In genomic region chr19:3185482-3186376, GRCh38 we compare ENCODE assay signal across 1 cellular context.
TF ChIP-seq lines count a peak whose summit lies in the region.

Gene NCLN, plus strand, starts transcription at chr19:3185930. Its CDS starts 101 bp downstream, at chr19:3186031.

TF ChIP-seq in HEK293, 187 proteins besides CTCF, POLR2A, EP300 and RAD21 (continued from another document and continues in another):
- TF ChIP-seq HIC1 (tag by site-specific recombination; IDR thresholded peaks at IDR 0.05) (no peak), SALL2 (tag by site-specific recombination; IDR thresholded peaks at IDR 0.05; ENCODE audit: borderline replicate concordance) (no peak), ZNF114 (tag by site-specific recombination; IDR thresholded peaks at IDR 0.05) (no peak), ZFHX2 (tag by site-specific recombination; conservative IDR thresholded peaks at IDR 0.05) (no peak), ZNF623 (tag by site-specific recombination; IDR thresholded peaks at IDR 0.05) (no peak), ZNF639 (tag by site-specific recombination; IDR thresholded peaks at IDR 0.05) (peak; percentile 52; the same call in 1 of the 2 replicates), ZNF324 (tag by site-specific recombination; IDR thresholded peaks at IDR 0.05) (peak; percentile 41; the same call in 1 of the 2 replicates), GLIS1 (tag by site-specific recombination; IDR thresholded peaks at IDR 0.05) (no peak; the same call in 1 of the 2 replicates), SP3 (tag by site-specific recombination; IDR thresholded peaks at IDR 0.05) (peak; percentile 67), ZNF169 (tag by site-specific recombination; IDR thresholded peaks at IDR 0.05) (no peak), ZNF707 (tag by site-specific recombination; IDR thresholded peaks at IDR 0.05) (no peak), ZNF670 (tag by site-specific recombination; IDR thresholded peaks at IDR 0.05; ENCODE audit: low read depth) (no peak), ZNF292 (tag by site-specific recombination; IDR thresholded peaks at IDR 0.05; ENCODE audit: borderline replicate concordance, low read depth) (no peak), RBAK (tag by site-specific recombination; IDR thresholded peaks at IDR 0.05) (no peak), PRDM4 (tag by site-specific recombination; IDR thresholded peaks at IDR 0.05) (no peak), ZNF777 (tag by site-specific recombination; IDR thresholded peaks at IDR 0.05; ENCODE audit: borderline replicate concordance) (no peak), PBX3 (CRISPR knock-in tag; IDR thresholded peaks at IDR 0.05) (peak; percentile 82; the same call in 1 of the 2 replicates), ZFP69B (tag by site-specific recombination; IDR thresholded peaks at IDR 0.05) (no peak), ZNF549 (tag by site-specific recombination; IDR thresholded peaks at IDR 0.05) (no peak), SETDB1 (IDR thresholded peaks at IDR 0.05; ENCODE audit: insufficient read length, low read length) (no peak), ZNF585B (tag by site-specific recombination; IDR thresholded peaks at IDR 0.05) (no peak), BCL11B (tag by site-specific recombination; IDR thresholded peaks at IDR 0.05; ENCODE audit: low read depth) (peak; percentile 89), ZNF23 (tag by site-specific recombination; IDR thresholded peaks at IDR 0.05; ENCODE audit: borderline replicate concordance) (no peak), BCL11A (tag by site-specific recombination; IDR thresholded peaks at IDR 0.05; ENCODE audit: low read depth) (no peak), HOXA7 (CRISPR knock-in tag; IDR thresholded peaks at IDR 0.05; ENCODE audit: borderline replicate concordance) (no peak), ZNF354C (tag by site-specific recombination; IDR thresholded peaks at IDR 0.05; ENCODE audit: borderline replicate concordance, low read depth) (no peak), ZNF280C (tag by site-specific recombination; IDR thresholded peaks at IDR 0.05) (no peak), ZNF416 (tag by site-specific recombination; IDR thresholded peaks at IDR 0.05) (no peak), ZNF830 (tag by site-specific recombination; IDR thresholded peaks at IDR 0.05; ENCODE audit: low read depth) (no peak), ZNF280D (tag by site-specific recombination; IDR thresholded peaks at IDR 0.05) (no peak), OVOL3 (tag by site-specific recombination; IDR thresholded peaks at IDR 0.05) (no peak)
- TF ChIP-seq, protein P1, sequence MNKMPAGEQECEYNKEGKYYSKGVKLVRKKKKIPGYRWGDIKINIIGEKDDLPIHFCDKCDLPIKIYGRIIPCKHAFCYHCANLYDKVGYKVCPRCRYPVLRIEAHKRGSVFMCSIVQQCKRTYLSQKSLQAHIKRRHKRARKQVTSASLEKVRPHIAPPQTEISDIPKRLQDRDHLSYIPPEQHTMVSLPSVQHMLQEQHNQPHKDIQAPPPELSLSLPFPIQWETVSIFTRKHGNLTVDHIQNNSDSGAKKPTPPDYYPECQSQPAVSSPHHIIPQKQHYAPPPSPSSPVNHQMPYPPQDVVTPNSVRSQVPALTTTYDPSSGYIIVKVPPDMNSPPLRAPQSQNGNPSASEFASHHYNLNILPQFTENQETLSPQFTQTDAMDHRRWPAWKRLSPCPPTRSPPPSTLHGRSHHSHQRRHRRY (tag by site-specific recombination; IDR thresholded peaks at IDR 0.05): no peak
- TF ChIP-seq, protein P2, sequence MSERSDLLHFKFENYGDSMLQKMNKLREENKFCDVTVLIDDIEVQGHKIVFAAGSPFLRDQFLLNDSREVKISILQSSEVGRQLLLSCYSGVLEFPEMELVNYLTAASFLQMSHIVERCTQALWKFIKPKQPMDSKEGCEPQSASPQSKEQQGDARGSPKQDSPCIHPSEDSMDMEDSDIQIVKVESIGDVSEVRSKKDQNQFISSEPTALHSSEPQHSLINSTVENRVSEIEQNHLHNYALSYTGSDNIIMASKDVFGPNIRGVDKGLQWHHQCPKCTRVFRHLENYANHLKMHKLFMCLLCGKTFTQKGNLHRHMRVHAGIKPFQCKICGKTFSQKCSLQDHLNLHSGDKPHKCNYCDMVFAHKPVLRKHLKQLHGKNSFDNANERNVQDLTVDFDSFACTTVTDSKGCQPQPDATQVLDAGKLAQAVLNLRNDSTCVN (tag by site-specific recombination; optimal IDR thresholded peaks at IDR 0.05): peak; percentile 64
- TF ChIP-seq, protein P3, sequence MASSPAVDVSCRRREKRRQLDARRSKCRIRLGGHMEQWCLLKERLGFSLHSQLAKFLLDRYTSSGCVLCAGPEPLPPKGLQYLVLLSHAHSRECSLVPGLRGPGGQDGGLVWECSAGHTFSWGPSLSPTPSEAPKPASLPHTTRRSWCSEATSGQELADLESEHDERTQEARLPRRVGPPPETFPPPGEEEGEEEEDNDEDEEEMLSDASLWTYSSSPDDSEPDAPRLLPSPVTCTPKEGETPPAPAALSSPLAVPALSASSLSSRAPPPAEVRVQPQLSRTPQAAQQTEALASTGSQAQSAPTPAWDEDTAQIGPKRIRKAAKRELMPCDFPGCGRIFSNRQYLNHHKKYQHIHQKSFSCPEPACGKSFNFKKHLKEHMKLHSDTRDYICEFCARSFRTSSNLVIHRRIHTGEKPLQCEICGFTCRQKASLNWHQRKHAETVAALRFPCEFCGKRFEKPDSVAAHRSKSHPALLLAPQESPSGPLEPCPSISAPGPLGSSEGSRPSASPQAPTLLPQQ (tag by site-specific recombination; IDR thresholded peaks at IDR 0.05): no peak
- TF ChIP-seq, protein P4, sequence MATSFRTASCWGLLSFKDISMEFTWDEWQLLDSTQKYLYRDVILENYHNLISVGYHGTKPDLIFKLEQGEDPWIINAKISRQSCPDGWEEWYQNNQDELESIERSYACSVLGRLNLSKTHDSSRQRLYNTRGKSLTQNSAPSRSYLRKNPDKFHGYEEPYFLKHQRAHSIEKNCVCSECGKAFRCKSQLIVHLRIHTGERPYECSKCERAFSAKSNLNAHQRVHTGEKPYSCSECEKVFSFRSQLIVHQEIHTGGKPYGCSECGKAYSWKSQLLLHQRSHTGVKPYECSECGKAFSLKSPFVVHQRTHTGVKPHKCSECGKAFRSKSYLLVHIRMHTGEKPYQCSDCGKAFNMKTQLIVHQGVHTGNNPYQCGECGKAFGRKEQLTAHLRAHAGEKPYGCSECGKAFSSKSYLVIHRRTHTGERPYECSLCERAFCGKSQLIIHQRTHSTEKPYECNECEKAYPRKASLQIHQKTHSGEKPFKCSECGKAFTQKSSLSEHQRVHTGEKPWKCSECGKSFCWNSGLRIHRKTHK (tag by site-specific recombination; IDR thresholded peaks at IDR 0.05): no peak
- TF ChIP-seq, protein P5, sequence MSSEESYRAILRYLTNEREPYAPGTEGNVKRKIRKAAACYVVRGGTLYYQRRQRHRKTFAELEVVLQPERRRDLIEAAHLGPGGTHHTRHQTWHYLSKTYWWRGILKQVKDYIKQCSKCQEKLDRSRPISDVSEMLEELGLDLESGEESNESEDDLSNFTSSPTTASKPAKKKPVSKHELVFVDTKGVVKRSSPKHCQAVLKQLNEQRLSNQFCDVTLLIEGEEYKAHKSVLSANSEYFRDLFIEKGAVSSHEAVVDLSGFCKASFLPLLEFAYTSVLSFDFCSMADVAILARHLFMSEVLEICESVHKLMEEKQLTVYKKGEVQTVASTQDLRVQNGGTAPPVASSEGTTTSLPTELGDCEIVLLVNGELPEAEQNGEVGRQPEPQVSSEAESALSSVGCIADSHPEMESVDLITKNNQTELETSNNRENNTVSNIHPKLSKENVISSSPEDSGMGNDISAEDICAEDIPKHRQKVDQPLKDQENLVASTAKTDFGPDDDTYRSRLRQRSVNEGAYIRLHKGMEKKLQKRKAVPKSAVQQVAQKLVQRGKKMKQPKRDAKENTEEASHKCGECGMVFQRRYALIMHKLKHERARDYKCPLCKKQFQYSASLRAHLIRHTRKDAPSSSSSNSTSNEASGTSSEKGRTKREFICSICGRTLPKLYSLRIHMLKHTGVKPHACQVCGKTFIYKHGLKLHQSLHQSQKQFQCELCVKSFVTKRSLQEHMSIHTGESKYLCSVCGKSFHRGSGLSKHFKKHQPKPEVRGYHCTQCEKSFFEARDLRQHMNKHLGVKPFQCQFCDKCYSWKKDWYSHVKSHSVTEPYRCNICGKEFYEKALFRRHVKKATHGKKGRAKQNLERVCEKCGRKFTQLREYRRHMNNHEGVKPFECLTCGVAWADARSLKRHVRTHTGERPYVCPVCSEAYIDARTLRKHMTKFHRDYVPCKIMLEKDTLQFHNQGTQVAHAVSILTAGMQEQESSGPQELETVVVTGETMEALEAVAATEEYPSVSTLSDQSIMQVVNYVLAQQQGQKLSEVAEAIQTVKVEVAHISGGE (tag by site-specific recombination; conservative IDR thresholded peaks at IDR 0.05; ENCODE audit: low read depth): peak; percentile 96
